In the genomic region with DNA sequence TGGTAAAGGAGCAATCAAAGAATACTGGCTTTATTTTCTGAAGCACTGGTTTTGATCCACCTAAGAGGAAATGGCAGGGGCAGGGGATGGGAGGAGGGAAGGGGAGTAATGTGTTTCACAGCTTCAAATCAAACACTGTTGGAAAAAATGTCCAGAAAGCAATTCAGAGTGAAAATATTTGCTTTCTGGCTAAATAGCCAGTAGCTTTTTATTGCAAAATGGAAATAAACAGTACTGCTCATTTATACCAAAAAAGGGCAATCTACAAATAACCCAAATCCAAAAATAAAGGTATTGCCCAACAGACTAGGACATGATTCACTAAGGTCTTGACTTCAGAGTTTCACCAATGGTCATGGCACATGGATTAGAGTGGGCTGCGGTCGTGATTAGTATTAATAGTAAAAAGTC, we compare ENCODE assay signal across 16 cellular contexts.
A peak's percentile ranks its signal among the peaks of the same experiment; 100 is the strongest.
DNase-seq lines count a peak whose midpoint lies in the region; FAIRE-seq and TF ChIP-seq lines count a peak whose summit lies in the region.
"Had no signal": no experiment of that assay in that cellular context is flagged by ENCODE, and none has a peak within 500 bp of the region (broad histone marks: within the 10 kb centered on the region; RNA-seq: fewer than 3 reads in every experiment).

No MANE protein-coding gene starts in this region.

- DNase-seq in GM04503 (ENCODE audit: low read depth) (peak; percentile 91), SJSA1 (ENCODE audit: low read depth in 1 of 2, low spot score in 2 of 2) (peak in 1 of 2 experiments; percentile 34), fibroblast of peridontal ligament (ENCODE audit: extremely low read depth) (peak; percentile 92), skeletal muscle cell (ENCODE audit: low read depth) (peak; percentile 71), GM12892 (ENCODE audit: insufficient read length) (no peak), activated gamma-delta T cell treated with Interleukin-2 at 50 U/mL for 16 hours (no peak), NCI-H146 treated with DMSO at 0.1 percent for 48 hours (lab: John Stamatoyannopoulos, UW; ENCODE audit: unreplicated experiment) (no peak)
- DNase-seq in activated naive CD4-positive, alpha-beta T cell treated with Interleukin-2 at 50 U/mL for 16 hours, result no peak
- DNase-seq: activated CD4-positive, alpha-beta T cell treated with anti-CD3 and anti-CD28 coated beads, Interleukin-2, amount 50 U/mL, for 1 hour; activated effector memory CD4-positive, alpha-beta T cell treated with anti-CD3 and anti-CD28 coated beads, Interleukin-2, amount 50 U/mL, for 16 hours; CD8-positive, alpha-beta memory T cell; NCI-H1417; NCI-H748 treated with DMSO at 0.1 percent for 48 hours; nucleus accumbens; stimulated activated CD4-positive, alpha-beta T cell treated with anti-CD3 and anti-CD28 coated beads, Interleukin-2, amount 100 ng/mL, for 48 hours; stimulated activated naive CD4-positive, alpha-beta T cell treated with Interleukin-2 at 50 U/mL for 16 hours had no signal

- no peaks in the 10 kb centered on the region for H3K27me3 ChIP-seq in SJSA1 (replicated peaks)

- H3K4me1 ChIP-seq in SJSA1 (replicated peaks), result peaks cover 52% of the 10 kb centered on the region

- H3K9me3 ChIP-seq in SJSA1 (replicated peaks), result 0 out of 2 replicates have a peak, but pooled peaks cover 2% of the 10 kb centered on the region

- TF ChIP-seq POLR2A in GM12892 (IDR thresholded peaks at IDR 0.05; ENCODE audit: low read depth, low read length), result no peak

- FAIRE-seq in GM12892 (lab: Jason Lieb, UNC), result no peak

- H3K4me3 ChIP-seq in SJSA1 (no peak overlapping the region), skeletal muscle cell (ENCODE audit: low read depth, low read length) (no peak overlapping the region)

- no peaks in the 10 kb centered on the region for H3K36me3 ChIP-seq in SJSA1

- peak overlapping the region; percentile 58 for H3K27ac ChIP-seq in SJSA1

Comparison
In these comparisons a context has a peak if more than half of its experiments do, and no peak if none do; other contexts are left out.
1. DNase-seq: peak in GM04503 (single experiment), fibroblast of peridontal ligament (single experiment) and skeletal muscle cell (single experiment); none in activated naive CD4-positive, alpha-beta T cell treated with Interleukin-2 at 50 U/mL for 16 hours (single experiment), GM12892 (single experiment), activated gamma-delta T cell treated with Interleukin-2 at 50 U/mL for 16 hours (single experiment) and NCI-H146 treated with DMSO at 0.1 percent for 48 hours (single experiment).